8 cellular contexts compared by ENCODE assay signal in the genomic region with DNA sequence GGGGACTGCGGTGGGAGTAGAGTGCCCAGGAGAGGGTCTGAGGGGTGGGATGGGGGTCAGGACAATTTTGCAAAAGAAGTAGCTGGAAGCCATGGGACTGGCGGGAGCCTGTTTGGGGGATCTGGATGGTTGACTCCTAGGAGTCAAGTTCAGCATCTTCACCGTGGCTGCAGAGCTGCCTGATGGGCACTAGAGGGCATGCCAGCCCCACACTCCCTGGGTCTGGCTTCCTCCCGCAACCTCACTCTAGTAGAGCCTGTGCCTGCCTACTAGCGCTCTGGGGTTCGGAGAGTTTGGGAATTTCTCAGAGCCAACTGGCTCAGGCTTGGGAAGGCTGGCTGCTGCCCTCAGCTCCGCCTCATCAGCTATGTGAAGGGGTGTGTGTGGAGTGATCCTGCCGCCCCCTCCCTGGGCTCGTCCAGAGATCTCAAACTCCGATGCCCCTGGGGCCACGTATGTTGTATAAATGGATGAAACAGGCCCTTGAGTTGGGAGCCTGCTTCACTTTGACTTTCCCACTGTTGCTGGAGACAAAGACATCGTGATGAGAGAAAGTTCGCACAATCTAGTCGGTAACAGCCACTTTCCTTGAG. TPM values are rescaled to one million over a fixed set of nuclear protein-coding genes. Genes with fewer than 3 reads are reported as not detected.
A peak's percentile ranks its signal among the peaks of the same experiment; 100 is the strongest.
DNase-seq lines count a peak whose midpoint lies in the region; ATAC-seq, FAIRE-seq and TF ChIP-seq lines count a peak whose summit lies in the region.

No MANE protein-coding gene starts in this region.

- WGBS in HepG2 (ENCODE audit: low lambda C conversion rate): 38% methylated on average over 10 of the region's 14 CpGs

- no peaks in the 10 kb centered on the region; a peak in 1 of 5 replicates for H3K36me3 ChIP-seq in HepG2 (replicated peaks in 1 of 2; ENCODE audit: control insufficient read depth in 1 of 2, insufficient read depth in 2 of 2, low read length in 2 of 2)

- no peak overlapping the region for H3K27ac ChIP-seq in HepG2 (ENCODE audit: extremely low read length, insufficient read depth, low read length)

- DNase-seq in GM03348 (ENCODE audit: low spot score) (peak; percentile 88), NCI-H2171 treated with DMSO at 0.1 percent for 48 hours (lab: John Stamatoyannopoulos, UW) (peak; percentile 56), chondrocyte (ENCODE audit: low spot score) (no peak), HepG2 (ENCODE audit: low spot score) (peak; percentile 59)
- peak; percentile 85 for DNase-seq in activated CD4-positive, alpha-beta T cell treated with anti-CD3 and anti-CD28 coated beads for 36 hours
- peak; percentile 43 to 49 (median 46) for DNase-seq in stimulated activated CD4-positive, alpha-beta T cell treated with anti-CD3 and anti-CD28 coated beads, TNF-alpha, amount 100 ng/mL, for 4 hours (ENCODE audit: low read depth in 3 of 3)

- in situ Hi-C loops in HepG2 (cut with HindIII; ENCODE audit: extremely low pct_ligation_motif_present, low pct_unique_long_range_greater_than_20kb): no loop called here

- no peak for TF ChIP-seq EP300 in HepG2 (IDR thresholded peaks at IDR 0.05; ENCODE audit: low read depth in 2 of 2, low read length in 2 of 2)
- TF ChIP-seq EP300 in HepG2 (CRISPR knock-in tag; IDR thresholded peaks at IDR 0.05; ENCODE audit: borderline replicate concordance): no peak

- TF ChIP-seq POLR2A in HepG2 (IDR thresholded peaks at IDR 0.05; ENCODE audit: insufficient read depth in 1 of 2, low read depth in 2 of 2, low read length in 2 of 2): no peak

- no peaks in the 10 kb centered on the region for H3K79me2 ChIP-seq in HepG2 (ENCODE audit: insufficient read depth, low read length)

- no peaks in the 10 kb centered on the region for H3K27me3 Mint-ChIP-seq in activated CD4-positive, alpha-beta T cell treated with anti-CD3 and anti-CD28 coated beads for 36 hours
- no peaks in the 10 kb centered on the region for H3K27me3 Mint-ChIP-seq in chondrocyte (ENCODE audit: low read depth)

- BruUV-seq in HepG2 (replicated peaks; lab: Mats Ljungman, UMichigan): TSS peak; percentile 57

- H3K4me2 ChIP-seq in HepG2 (ENCODE audit: low read depth, low read length): peak overlapping the region; percentile 64

- H3K9me3 ChIP-seq in HepG2 (ENCODE audit: low read length): no peaks in the 10 kb centered on the region

- peaks cover 14% of the 10 kb centered on the region for H3K4me1 ChIP-seq in HepG2 (ENCODE audit: insufficient read depth, low read length)

- FAIRE-seq in HepG2 (lab: Jason Lieb, UNC): peak; percentile 82

- H3K36me3 Mint-ChIP-seq in activated CD4-positive, alpha-beta T cell treated with anti-CD3 and anti-CD28 coated beads for 36 hours (ENCODE audit: low read depth): peaks cover 11% of the 10 kb centered on the region
- H3K36me3 Mint-ChIP-seq in chondrocyte (ENCODE audit: low read depth): peaks cover 4% of the 10 kb centered on the region

- TF ChIP-seq CTCF in chondrocyte (IDR thresholded peaks at IDR 0.05) (peak; percentile 84), HepG2 (CRISPR knock-in tag; IDR thresholded peaks at IDR 0.05) (peak; percentile 95)

- no peaks in the 10 kb centered on the region for H3K9me3 Mint-ChIP-seq in activated CD4-positive, alpha-beta T cell treated with anti-CD3 and anti-CD28 coated beads for 36 hours (ENCODE audit: low read depth)
- H3K9me3 Mint-ChIP-seq in chondrocyte (ENCODE audit: low read depth): no peaks in the 10 kb centered on the region

- H3K4me3 Mint-ChIP-seq in activated CD4-positive, alpha-beta T cell treated with anti-CD3 and anti-CD28 coated beads for 36 hours: no peak overlapping the region
- H3K4me3 Mint-ChIP-seq in chondrocyte (ENCODE audit: unreplicated experiment): no peak overlapping the region

- intact Hi-C loops in activated CD4-positive, alpha-beta T cell treated with anti-CD3 and anti-CD28 coated beads for 36 hours (cut with DNase I, micrococcal nuclease): loop anchor here in 1 of 2 experiments (2.0 kb wide), 2 partner anchors 85 to 301 kb away; no protein-coding TSS in a partner anchor
- intact Hi-C loops in HepG2 (cut with micrococcal nuclease; ENCODE audit: unreplicated experiment): loop anchor here (2.0 to 5.0 kb wide), 2 partner anchors 154 to 301 kb away; a partner anchor contains a TSS

- H3K27me3 ChIP-seq in HepG2 (ENCODE audit: control insufficient read depth in 1 of 2, insufficient read depth in 2 of 2, low read length in 2 of 2): peaks cover 0 to 2% of the 10 kb centered on the region in 2 experiments; a peak in 2 of 5 replicates

- H3K4me1 Mint-ChIP-seq in activated CD4-positive, alpha-beta T cell treated with anti-CD3 and anti-CD28 coated beads for 36 hours: peaks cover 46% of the 10 kb centered on the region
- peaks cover 4% of the 10 kb centered on the region for H3K4me1 Mint-ChIP-seq in chondrocyte (ENCODE audit: low read depth)

- H3K4me3 ChIP-seq in HepG2 (replicated peaks in 1 of 3; ENCODE audit: insufficient read depth in 1 of 3, low read depth in 2 of 3, low read length in 3 of 3): peak overlapping the region in 1 of 3 experiments; percentile 43; a peak in 1 of 6 replicates

- H3K27ac Mint-ChIP-seq in activated CD4-positive, alpha-beta T cell treated with anti-CD3 and anti-CD28 coated beads for 36 hours: no peak overlapping the region
- no peak overlapping the region for H3K27ac Mint-ChIP-seq in chondrocyte (ENCODE audit: unreplicated experiment)

- no peaks in the 10 kb centered on the region for H4K20me1 ChIP-seq in HepG2 (ENCODE audit: insufficient read depth, low read length)

- POLR2A ChIA-PET in activated CD4-positive, alpha-beta T cell treated with anti-CD3 and anti-CD28 coated beads for 36 hours (lab: Charles Lee): no interaction called here
- POLR2A ChIA-PET in HepG2 (lab: Yijun Ruan, JAX): interaction anchor here (1.3 kb wide), 1 partner anchor 11 kb away, joined by 7 read pairs; a partner anchor contains a TSS

- CTCF ChIA-PET in activated CD4-positive, alpha-beta T cell treated with anti-CD3 and anti-CD28 coated beads for 36 hours (lab: Charles Lee): interaction anchor here (0.6 to 6.1 kb wide), 15 partner anchors 9 to 455 kb away, joined by 3 to 56 read pairs (median 4); a partner anchor contains a TSS
- CTCF ChIA-PET in HepG2 (lab: Yijun Ruan, JAX; ENCODE audit: low intra/inter-chr PET ratio, low total read pairs): interaction anchor here (1.0 to 2.3 kb wide), 2 partner anchors 84 to 301 kb away, joined by 3 to 10 read pairs; no protein-coding TSS in a partner anchor

- peak; percentile 89 for TF ChIP-seq RAD21 in HepG2 (CRISPR knock-in tag; IDR thresholded peaks at IDR 0.05)

- no peak overlapping the region for H3K9ac ChIP-seq in HepG2 (ENCODE audit: insufficient read depth, low read depth, low read length)

- no peak overlapping the region for H2AFZ ChIP-seq in HepG2 (ENCODE audit: low read length)

- ATAC-seq in HG02798 (IDR thresholded peaks at IDR 0.05; ENCODE audit: poor library complexity, unreplicated experiment) (peak; percentile 45), HepG2 (peak; percentile 85), GM21717 (IDR thresholded peaks at IDR 0.05; ENCODE audit: unreplicated experiment) (no peak)
- ATAC-seq in activated CD4-positive, alpha-beta T cell treated with anti-CD3 and anti-CD28 coated beads for 36 hours: peak; percentile 65

RNA-seq across cellular contexts. Expression of a gene that starts 10.8 kb away (rescaled TPM):
- total RNA-seq in activated CD4-positive, alpha-beta T cell treated with anti-CD3 and anti-CD28 coated beads for 36 hours: 10 to 100 TPM; 19.4 to 25.2 TPM
- total RNA-seq in chondrocyte (40.8 to 49.8 TPM (median 48.0 TPM) in 3 replicates), HepG2 (2016; rRNA removed; fragmentation: Illumina TruSeq; extraction: Trizol) (10.1 and 11.5 TPM in 2 replicates)
- total RNA-seq in HepG2 (2016; cell fraction: cytosol; rRNA removed; fragmentation: Illumina TruSeq; extraction: Trizol; ENCODE audit: low read depth): 14.4 and 15.0 TPM in 2 replicates
- 9.9 and 11.9 TPM in 2 replicates for total RNA-seq in HepG2 (2016; cell fraction: insoluble cytoplasmic fraction; rRNA removed; fragmentation: Illumina TruSeq; extraction: Trizol)
- total RNA-seq in HepG2 (2016; cell fraction: membrane; rRNA removed; fragmentation: Illumina TruSeq; extraction: Trizol): 28.4 and 30.1 TPM in 2 replicates
- 6.7 and 8.6 TPM in 2 replicates for total RNA-seq in HepG2 (2016; cell fraction: nucleus; rRNA removed; fragmentation: Illumina TruSeq; extraction: Trizol)
- 15.0 and 20.0 TPM in 2 replicates for polyA plus RNA-seq in HepG2 (2011; rRNA removed)
- polyA plus RNA-seq in HepG2 (2011; cell fraction: cytosol; rRNA removed): 14.6 and 15.9 TPM in 2 replicates
- 34.5 and 40.1 TPM in 2 replicates for polyA plus RNA-seq in HepG2 (2011; cell fraction: nucleus; rRNA removed)
- polyA plus RNA-seq in HepG2 (2012): 7.5 and 9.2 TPM in 2 replicates
- 20.7 and 22.9 TPM in 2 replicates for polyA plus RNA-seq in HepG2 (2016; cell fraction: cytosol; fragmentation: Illumina TruSeq; extraction: Trizol; ENCODE audit: low read depth)
- polyA plus RNA-seq in HepG2 (2016; cell fraction: insoluble cytoplasmic fraction; fragmentation: Illumina TruSeq; extraction: Trizol; ENCODE audit: low read depth): 11.8 and 14.9 TPM in 2 replicates
- polyA plus RNA-seq in HepG2 (2016; cell fraction: membrane; fragmentation: Illumina TruSeq; extraction: Trizol; ENCODE audit: low read depth): 32.1 and 34.7 TPM in 2 replicates
- polyA plus RNA-seq in HepG2 (2016; cell fraction: nucleus; fragmentation: Illumina TruSeq; extraction: Trizol; ENCODE audit: insufficient read depth, low read depth): 17.6 and 18.4 TPM in 2 replicates
- 26.2 and 35.2 TPM in 2 replicates for polyA minus RNA-seq in HepG2 (2011; rRNA and poly(A)+ RNA removed; ENCODE audit: low replicate concordance)
- polyA minus RNA-seq in HepG2 (2011; cell fraction: cytosol; rRNA and poly(A)+ RNA removed): 9.8 and 12.6 TPM in 2 replicates
- polyA minus RNA-seq in HepG2 (2011; cell fraction: nucleus; rRNA and poly(A)+ RNA removed): 6.7 and 8.6 TPM in 2 replicates

RNA-seq across cellular contexts. Expression of a gene that starts 27.6 kb away (rescaled TPM):
- total RNA-seq in activated CD4-positive, alpha-beta T cell treated with anti-CD3 and anti-CD28 coated beads for 36 hours: not detected
- total RNA-seq in chondrocyte (not detected in 3 replicates), HepG2 (2016; rRNA removed; fragmentation: Illumina TruSeq; extraction: Trizol) (not detected in 2 replicates)
- total RNA-seq in HepG2 (2016; cell fraction: cytosol; rRNA removed; fragmentation: Illumina TruSeq; extraction: Trizol; ENCODE audit: low read depth): not detected in 2 replicates
- total RNA-seq in HepG2 (2016; cell fraction: insoluble cytoplasmic fraction; rRNA removed; fragmentation: Illumina TruSeq; extraction: Trizol): not detected in 2 replicates
- total RNA-seq in HepG2 (2016; cell fraction: membrane; rRNA removed; fragmentation: Illumina TruSeq; extraction: Trizol): not detected in 2 replicates
- total RNA-seq in HepG2 (2016; cell fraction: nucleus; rRNA removed; fragmentation: Illumina TruSeq; extraction: Trizol): not detected in 2 replicates
- polyA plus RNA-seq in HepG2 (2011; rRNA removed): not detected in 2 replicates
- not detected in 2 replicates for polyA plus RNA-seq in HepG2 (2011; cell fraction: cytosol; rRNA removed)
- not detected in 2 replicates for polyA plus RNA-seq in HepG2 (2011; cell fraction: nucleus; rRNA removed)
- not detected in 2 replicates for polyA plus RNA-seq in HepG2 (2012)
- not detected in 2 replicates for polyA plus RNA-seq in HepG2 (2016; cell fraction: cytosol; fragmentation: Illumina TruSeq; extraction: Trizol; ENCODE audit: low read depth)
- not detected in 2 replicates for polyA plus RNA-seq in HepG2 (2016; cell fraction: insoluble cytoplasmic fraction; fragmentation: Illumina TruSeq; extraction: Trizol; ENCODE audit: low read depth)
- not detected in 2 replicates for polyA plus RNA-seq in HepG2 (2016; cell fraction: membrane; fragmentation: Illumina TruSeq; extraction: Trizol; ENCODE audit: low read depth)
- polyA plus RNA-seq in HepG2 (2016; cell fraction: nucleus; fragmentation: Illumina TruSeq; extraction: Trizol; ENCODE audit: insufficient read depth, low read depth): not detected in 2 replicates
- polyA minus RNA-seq in HepG2 (2011; rRNA and poly(A)+ RNA removed; ENCODE audit: low replicate concordance): 0.07 TPM in 1 of 2 replicates, not detected in the other
- polyA minus RNA-seq in HepG2 (2011; cell fraction: cytosol; rRNA and poly(A)+ RNA removed): not detected in 2 replicates
- polyA minus RNA-seq in HepG2 (2011; cell fraction: nucleus; rRNA and poly(A)+ RNA removed): not detected in 2 replicates

RNA-seq across cellular contexts. Expression of a gene that starts 27.8 kb away (rescaled TPM):
- total RNA-seq in activated CD4-positive, alpha-beta T cell treated with anti-CD3 and anti-CD28 coated beads for 36 hours: under 1 TPM; 0.46 to 0.55 TPM
- total RNA-seq in chondrocyte (0.45 to 0.95 TPM in 2 of 3 replicates, not detected in the other), HepG2 (2016; rRNA removed; fragmentation: Illumina TruSeq; extraction: Trizol) (not detected in 2 replicates)
- not detected in 2 replicates for total RNA-seq in HepG2 (2016; cell fraction: cytosol; rRNA removed; fragmentation: Illumina TruSeq; extraction: Trizol; ENCODE audit: low read depth)
- total RNA-seq in HepG2 (2016; cell fraction: insoluble cytoplasmic fraction; rRNA removed; fragmentation: Illumina TruSeq; extraction: Trizol): not detected in 2 replicates
- not detected in 2 replicates for total RNA-seq in HepG2 (2016; cell fraction: membrane; rRNA removed; fragmentation: Illumina TruSeq; extraction: Trizol)
- not detected in 2 replicates for total RNA-seq in HepG2 (2016; cell fraction: nucleus; rRNA removed; fragmentation: Illumina TruSeq; extraction: Trizol)
- polyA plus RNA-seq in HepG2 (2011; rRNA removed): not detected in 2 replicates
- not detected in 2 replicates for polyA plus RNA-seq in HepG2 (2011; cell fraction: cytosol; rRNA removed)
- polyA plus RNA-seq in HepG2 (2011; cell fraction: nucleus; rRNA removed): not detected in 2 replicates
- not detected in 2 replicates for polyA plus RNA-seq in HepG2 (2012)
- polyA plus RNA-seq in HepG2 (2016; cell fraction: cytosol; fragmentation: Illumina TruSeq; extraction: Trizol; ENCODE audit: low read depth): not detected in 2 replicates
- polyA plus RNA-seq in HepG2 (2016; cell fraction: insoluble cytoplasmic fraction; fragmentation: Illumina TruSeq; extraction: Trizol; ENCODE audit: low read depth): not detected in 2 replicates
- not detected in 2 replicates for polyA plus RNA-seq in HepG2 (2016; cell fraction: membrane; fragmentation: Illumina TruSeq; extraction: Trizol; ENCODE audit: low read depth)
- not detected in 2 replicates for polyA plus RNA-seq in HepG2 (2016; cell fraction: nucleus; fragmentation: Illumina TruSeq; extraction: Trizol; ENCODE audit: insufficient read depth, low read depth)
- polyA minus RNA-seq in HepG2 (2011; rRNA and poly(A)+ RNA removed; ENCODE audit: low replicate concordance): not detected in 2 replicates
- polyA minus RNA-seq in HepG2 (2011; cell fraction: cytosol; rRNA and poly(A)+ RNA removed): not detected in 2 replicates
- not detected in 2 replicates for polyA minus RNA-seq in HepG2 (2011; cell fraction: nucleus; rRNA and poly(A)+ RNA removed)

RNA-seq across cellular contexts. Expression of a gene that starts 48.1 kb away (rescaled TPM):
- total RNA-seq in activated CD4-positive, alpha-beta T cell treated with anti-CD3 and anti-CD28 coated beads for 36 hours: 1 to 10 TPM; 3.8 to 4.1 TPM
- 1.7 to 2.9 TPM (median 2.1 TPM) in 3 replicates for total RNA-seq in chondrocyte
- total RNA-seq in HepG2 (2016; rRNA removed; fragmentation: Illumina TruSeq; extraction: Trizol): 2.0 and 2.1 TPM in 2 replicates
- 0.20 and 0.26 TPM in 2 replicates for total RNA-seq in HepG2 (2016; cell fraction: cytosol; rRNA removed; fragmentation: Illumina TruSeq; extraction: Trizol; ENCODE audit: low read depth)
- 1.6 and 2.0 TPM in 2 replicates for total RNA-seq in HepG2 (2016; cell fraction: insoluble cytoplasmic fraction; rRNA removed; fragmentation: Illumina TruSeq; extraction: Trizol)
- 0.71 and 0.79 TPM in 2 replicates for total RNA-seq in HepG2 (2016; cell fraction: membrane; rRNA removed; fragmentation: Illumina TruSeq; extraction: Trizol)
- total RNA-seq in HepG2 (2016; cell fraction: nucleus; rRNA removed; fragmentation: Illumina TruSeq; extraction: Trizol): 1.4 and 1.8 TPM in 2 replicates
- polyA plus RNA-seq in HepG2 (2011; rRNA removed): 0.32 and 0.56 TPM in 2 replicates
- 0.31 and 0.34 TPM in 2 replicates for polyA plus RNA-seq in HepG2 (2011; cell fraction: cytosol; rRNA removed)
- 0.50 and 0.62 TPM in 2 replicates for polyA plus RNA-seq in HepG2 (2011; cell fraction: nucleus; rRNA removed)
- polyA plus RNA-seq in HepG2 (2012): 0.59 and 0.60 TPM in 2 replicates
- polyA plus RNA-seq in HepG2 (2016; cell fraction: cytosol; fragmentation: Illumina TruSeq; extraction: Trizol; ENCODE audit: low read depth): 0.09 TPM in 2 replicates
- polyA plus RNA-seq in HepG2 (2016; cell fraction: insoluble cytoplasmic fraction; fragmentation: Illumina TruSeq; extraction: Trizol; ENCODE audit: low read depth): 1.4 and 1.7 TPM in 2 replicates
- polyA plus RNA-seq in HepG2 (2016; cell fraction: membrane; fragmentation: Illumina TruSeq; extraction: Trizol; ENCODE audit: low read depth): 0.34 and 0.43 TPM in 2 replicates
- polyA plus RNA-seq in HepG2 (2016; cell fraction: nucleus; fragmentation: Illumina TruSeq; extraction: Trizol; ENCODE audit: insufficient read depth, low read depth): 1.1 and 1.6 TPM in 2 replicates
- polyA minus RNA-seq in HepG2 (2011; rRNA and poly(A)+ RNA removed; ENCODE audit: low replicate concordance): 0.62 and 3.2 TPM in 2 replicates
- 0.70 and 0.99 TPM in 2 replicates for polyA minus RNA-seq in HepG2 (2011; cell fraction: cytosol; rRNA and poly(A)+ RNA removed)
- polyA minus RNA-seq in HepG2 (2011; cell fraction: nucleus; rRNA and poly(A)+ RNA removed): 0.87 and 0.90 TPM in 2 replicates
